In the genomic region with DNA sequence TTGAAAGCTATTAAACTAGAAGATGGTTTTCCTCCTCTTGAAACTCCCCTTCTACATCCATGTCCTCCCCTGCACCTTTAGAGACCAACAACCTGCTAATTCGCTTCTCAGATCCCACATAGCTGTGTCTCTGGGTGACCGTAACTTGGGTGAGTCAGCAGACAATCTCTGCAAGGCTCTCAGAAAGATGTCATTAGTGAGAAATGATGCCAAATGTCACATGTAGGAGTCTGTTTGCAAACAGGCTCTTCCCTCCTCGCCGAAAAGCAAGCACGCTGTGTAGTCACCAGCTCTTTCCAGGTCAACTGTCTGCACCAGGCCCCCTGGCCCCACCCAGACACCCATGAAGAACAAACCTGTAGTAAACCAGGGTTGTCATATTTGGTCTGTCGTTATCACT, we compare ENCODE assay signal across 22 cellular contexts.
DNase-seq lines count a peak whose midpoint lies in the region; ATAC-seq and TF ChIP-seq lines count a peak whose summit lies in the region.
"Had no signal": no experiment of that assay in that cellular context is flagged by ENCODE, and none has a peak within 500 bp of the region (broad histone marks: within the 10 kb centered on the region; RNA-seq: fewer than 3 reads in every experiment).

No MANE protein-coding gene starts in this region.

- H4K91ac ChIP-seq in trophoblast cell (ENCODE audit: low read depth, low read length), result no peak overlapping the region

- H3K36me3 ChIP-seq in PC-3 (ENCODE audit: low read depth, low read length) (no peaks in the 10 kb centered on the region), trophoblast cell (ENCODE audit: control insufficient read depth in 1 of 2, insufficient read depth in 2 of 2, low read length in 2 of 2) (peaks cover 0 to 2% of the 10 kb centered on the region in 2 experiments), ascending aorta (no peaks in the 10 kb centered on the region)
- H3K36me3 ChIP-seq: esophagus muscularis mucosa, thoracic aorta had no signal

- H4K8ac ChIP-seq in trophoblast cell (ENCODE audit: low read depth, low read length), result no peak overlapping the region

- H3K27me3 ChIP-seq in PC-3 (ENCODE audit: low read length) (peaks cover 7% of the 10 kb centered on the region; the same call in 1 of the 2 replicates), trophoblast cell (ENCODE audit: insufficient read depth, low read length) (no peaks in the 10 kb centered on the region), ascending aorta (no peaks in the 10 kb centered on the region)
- H3K27me3 ChIP-seq: body of pancreas, esophagus muscularis mucosa had no signal

- no CpG with 5 or more reads among the region's 6 CpGs for WGBS in trophoblast cell (ENCODE audit: extremely low coverage, insufficient coverage, insufficient read length)

- no peak overlapping the region for H3K23ac ChIP-seq in trophoblast cell (ENCODE audit: low read length)

- POLR2A ChIA-PET in PC-3 (lab: Charles Lee; ENCODE audit: unreplicated experiment), result no interaction called here

- H3K9me3 ChIP-seq in PC-3 (ENCODE audit: low read length), result no peaks in the 10 kb centered on the region
- H3K9me3 ChIP-seq in trophoblast cell (ENCODE audit: insufficient read depth, low read depth, low read length), result no peaks in the 10 kb centered on the region
- no peaks in the 10 kb centered on the region for H3K9me3 ChIP-seq in ascending aorta
- H3K9me3 ChIP-seq: body of pancreas, esophagus muscularis mucosa, thoracic aorta had no signal

- H3K14ac ChIP-seq in trophoblast cell (ENCODE audit: low read length), result no peak overlapping the region

- no peaks in the 10 kb centered on the region for H3K79me1 ChIP-seq in trophoblast cell (ENCODE audit: low read length)

- H2AFZ ChIP-seq in PC-3 (ENCODE audit: low read length) (no peak overlapping the region), trophoblast cell (ENCODE audit: insufficient read depth, low read length, poor library complexity) (no peak overlapping the region)
- H2AFZ ChIP-seq: GM23338 had no signal

- H3K4me2 ChIP-seq in PC-3 (ENCODE audit: low read length) (no peak overlapping the region; the same call in 1 of the 2 replicates), trophoblast cell (ENCODE audit: low read length) (no peak overlapping the region)
- H3K4me2 ChIP-seq: GM23338 had no signal

- no peaks in the 10 kb centered on the region for H4K20me1 ChIP-seq in PC-3 (ENCODE audit: low read length)

- H2BK120ac ChIP-seq in trophoblast cell (ENCODE audit: insufficient read depth, low read length, poor library complexity), result no peak overlapping the region

- H2AK5ac ChIP-seq in trophoblast cell (ENCODE audit: low read length), result no peak overlapping the region

- H2BK12ac ChIP-seq in trophoblast cell (ENCODE audit: low read length), result no peak overlapping the region

- intact Hi-C loops in PC-3 (cut with micrococcal nuclease) (no loop called here), posterior vena cava (cut with DNase I) (no loop called here), ascending aorta (cut with DNase I) (no loop called here)

- no peaks in the 10 kb centered on the region for H3K9me2 ChIP-seq in PC-3 (replicated peaks; ENCODE audit: low read length)

- no peak overlapping the region for H3K4ac ChIP-seq in trophoblast cell (ENCODE audit: low read depth, low read length)

- 0 out of 2 replicates have a peak, but pooled peaks have one; percentile 6 for ATAC-seq in PC-3
- ATAC-seq: body of pancreas, GM23338 had no signal

- H3K9ac ChIP-seq in PC-3 (ENCODE audit: low read length) (no peak overlapping the region), trophoblast cell (ENCODE audit: low read length) (no peak overlapping the region)

- no peaks in the 10 kb centered on the region for H3F3A ChIP-seq in PC-3 (ENCODE audit: low read length, unreplicated experiment)

- H3K79me2 ChIP-seq in PC-3 (ENCODE audit: low read length) (no peaks in the 10 kb centered on the region), trophoblast cell (ENCODE audit: control insufficient read depth, insufficient read depth, low read length, poor library complexity) (no peaks in the 10 kb centered on the region)

- CTCF ChIA-PET in PC-3 (lab: Charles Lee), result no interaction called here

- no peak overlapping the region for H3K18ac ChIP-seq in trophoblast cell (ENCODE audit: low read length)

- no TSS peak for BruUV-seq in PC-3 (replicated peaks; lab: Mats Ljungman, UMichigan)

- peaks cover 45% of the 10 kb centered on the region for H3K4me1 ChIP-seq in PC-3 (ENCODE audit: insufficient read depth, low read length)
- H3K4me1 ChIP-seq in trophoblast cell (ENCODE audit: control insufficient read depth in 1 of 2, insufficient read depth in 2 of 2, low read length in 2 of 2), result peaks cover 13 to 16% of the 10 kb centered on the region in 2 experiments
- peaks cover 0 to under 1% of the 10 kb centered on the region in 2 donors for H3K4me1 ChIP-seq in ascending aorta
- H3K4me1 ChIP-seq: body of pancreas had no signal

- H3K27ac ChIP-seq in PC-3 (ENCODE audit: low read length), result no peak overlapping the region
- no peak overlapping the region for H3K27ac ChIP-seq in trophoblast cell (ENCODE audit: low read depth, low read length)
- no peak overlapping the region for H3K27ac ChIP-seq in ascending aorta
- H3K27ac ChIP-seq: body of pancreas, HL-60, SK-N-MC, thoracic aorta had no signal

- H4K12ac ChIP-seq in trophoblast cell (ENCODE audit: low read depth, low read length), result no peak overlapping the region

- peak; percentile 12 for DNase-seq in EH (ENCODE audit: low read depth)
- peak; percentile 61 for DNase-seq in PC-3
- DNase-seq in fibroblast of the aortic adventitia (ENCODE audit: low read depth), result peak; percentile 25
- peak; percentile 62 to 76 for DNase-seq in trophoblast cell
- DNase-seq in NCI-H2029 treated with DMSO at 0.1 percent for 48 hours (lab: John Stamatoyannopoulos, UW), result no peak
- DNase-seq in posterior vena cava (ENCODE audit: low spot score), result no peak
- DNase-seq in ascending aorta (ENCODE audit: low spot score in 2 of 2), result no peak
- DNase-seq: activated naive CD8-positive, alpha-beta T cell treated with anti-CD3 and anti-CD28 coated beads for 36 hours; body of pancreas; DMS79; effector memory CD4-positive, alpha-beta T cell; head of caudate nucleus; NCI-H1092 treated with DMSO at 0.1 percent for 48 hours; NCI-H524; small intestine; stimulated activated CD4-positive, alpha-beta T cell treated with anti-CD3 and anti-CD28 coated beads, Interleukin-4, amount 100 ng/mL, for 1 hour; stimulated activated naive CD4-positive, alpha-beta T cell treated with Interleukin-2 at 50 U/mL for 16 hours had no signal

- H3K4me3 ChIP-seq in PC-3 (ENCODE audit: low read length) (no peak overlapping the region), fibroblast of the aortic adventitia (ENCODE audit: low read depth, low read length) (no peak overlapping the region), trophoblast cell (ENCODE audit: low read depth, low read length) (no peak overlapping the region), ascending aorta (no peak overlapping the region)
- H3K4me3 ChIP-seq: body of pancreas, esophagus muscularis mucosa, GM23338, SK-N-MC, thoracic aorta had no signal

- no peak for TF ChIP-seq CTCF in PC-3 (conservative IDR thresholded peaks at IDR 0.05; ENCODE audit: low read depth, low read length)
- TF ChIP-seq CTCF in fibroblast of the aortic adventitia (IDR thresholded peaks at IDR 0.05; ENCODE audit: insufficient read depth, low read length), result no peak
- TF ChIP-seq CTCF in ascending aorta (IDR thresholded peaks at IDR 0.05), result no peak

- H2BK5ac ChIP-seq in trophoblast cell (ENCODE audit: low read depth, low read length, poor library complexity), result no peak overlapping the region

Comparison
In these comparisons a context has a peak if more than half of its experiments do, and no peak if none do; other contexts are left out.
1. DNase-seq: peak in EH (single experiment), PC-3 (single experiment), fibroblast of the aortic adventitia (single experiment) and trophoblast cell (2 of 2); none in NCI-H2029 treated with DMSO at 0.1 percent for 48 hours (single experiment), posterior vena cava (single experiment) and ascending aorta (0 of 2).